8 cellular contexts compared by ENCODE assay signal in genomic region chr3:69739204-69740102, GRCh38. TPM values are rescaled to one million over a fixed set of nuclear protein-coding genes. Genes with fewer than 3 reads are reported as not detected.
DNase-seq lines count a peak whose midpoint lies in the region; TF ChIP-seq lines count a peak whose summit lies in the region.

MITF (plus strand) TSS chr3:69739464; CDS start chr3:69739598, 134 bp downstream.

- no peaks in the 10 kb centered on the region for H3K27me3 ChIP-seq in MM.1S (replicated peaks; ENCODE audit: insufficient read depth, low read length)
- H3K27me3 ChIP-seq in SJSA1 (replicated peaks): no peaks in the 10 kb centered on the region
- peaks cover 0 to 52% (median 11%) of the 10 kb centered on the region in 7 donors for H3K27me3 ChIP-seq in spleen (replicated peaks in 1 of 7)

- no peaks in the 10 kb centered on the region for H3K9me2 ChIP-seq in MM.1S (replicated peaks; ENCODE audit: insufficient read depth, low read length)

- no peak within 1 kb of the TSS for H3K27ac ChIP-seq in MM.1S (ENCODE audit: low read length)
- no peak within 1 kb of the TSS for H3K27ac ChIP-seq in SJSA1
- peak within 1 kb of the TSS; percentile 69 to 87 for H3K27ac ChIP-seq in coronary artery
- H3K27ac ChIP-seq in spleen: peak within 1 kb of the TSS in 7 of 8 donors; percentile 44 to 74 (median 55)

- CTCF ChIA-PET in HEK293T (lab: Yijun Ruan, JAX): interaction anchor here (0.8 to 1.4 kb wide), 4 partner anchors 10 to 48 kb away, joined by 3 to 4 read pairs (median 4); no protein-coding TSS in a partner anchor

- H4K20me1 ChIP-seq in MM.1S (ENCODE audit: insufficient read depth, low read length): no peaks in the 10 kb centered on the region

- 0 out of 2 replicates have a peak, but pooled peaks cover 5% of the 10 kb centered on the region for H3K4me1 ChIP-seq in MM.1S (ENCODE audit: low read length)
- peaks cover 15% of the 10 kb centered on the region for H3K4me1 ChIP-seq in SJSA1 (replicated peaks)
- peaks cover 0 to 32% (median 21%) of the 10 kb centered on the region in 6 donors for H3K4me1 ChIP-seq in spleen

- H3F3A ChIP-seq in MM.1S (ENCODE audit: insufficient read depth, low read length): no peaks in the 10 kb centered on the region

- intact Hi-C loops in spleen (cut with DNase I; ENCODE audit: low total_unique reads): no loop called here

- POLR2A ChIA-PET in HEK293T (lab: Yijun Ruan, JAX): interaction anchor here (0.7 to 1.4 kb wide), 12 partner anchors 11 to 164 kb away, joined by 3 read pairs; no protein-coding TSS in a partner anchor

- H3K9ac ChIP-seq in MM.1S (ENCODE audit: low read length): peak within 1 kb of the TSS; percentile 48

- peaks cover 23% of the 10 kb centered on the region for H3K79me2 ChIP-seq in MM.1S (ENCODE audit: low read length)

- H3K4me3 ChIP-seq in MM.1S (ENCODE audit: low read length) (peak within 1 kb of the TSS; percentile 81), SJSA1 (peak within 1 kb of the TSS; percentile 74), coronary artery (peak within 1 kb of the TSS; percentile 98), spleen (peak within 1 kb of the TSS; percentile 56 to 81 (median 66))

- no peak for TF ChIP-seq POLR2A in spleen (IDR thresholded peaks at IDR 0.05)

- H2AFZ ChIP-seq in MM.1S (ENCODE audit: low read length): peak within 1 kb of the TSS; percentile 88

- no peak for TF ChIP-seq CTCF in MM.1S (IDR thresholded peaks at IDR 0.05; ENCODE audit: low read length)
- TF ChIP-seq CTCF in coronary artery (IDR thresholded peaks at IDR 0.05): no peak
- TF ChIP-seq CTCF in spleen (IDR thresholded peaks at IDR 0.05 in 8 of 11, conservative IDR thresholded peaks at IDR 0.05 in 3 of 11): no peak

- WGBS in spleen, 5 donors: 1% methylated on average over 26 to 81 of the region's 81 CpGs

- H3K9me3 ChIP-seq in MM.1S (replicated peaks; ENCODE audit: insufficient read depth, low read length): no peaks in the 10 kb centered on the region
- H3K9me3 ChIP-seq in SJSA1 (replicated peaks): no peaks in the 10 kb centered on the region
- no peaks in the 10 kb centered on the region for H3K9me3 ChIP-seq in spleen

- peak within 1 kb of the TSS; percentile 88 for H3K4me2 ChIP-seq in MM.1S (ENCODE audit: low read depth, low read length)

- peak; percentile 3 for DNase-seq in NCI-H2107 (lab: John Stamatoyannopoulos, UW)
- no peak for DNase-seq in NCI-H2107 treated with DMSO at 0.1 percent for 48 hours (lab: John Stamatoyannopoulos, UW; ENCODE audit: unreplicated experiment)
- DNase-seq in HEK293T (ENCODE audit: extremely low spot score): peak; percentile 93
- peak; percentile 93 for DNase-seq in MM.1S
- peak; percentile 81 to 88 for DNase-seq in SJSA1 (ENCODE audit: low read depth in 1 of 2, low spot score in 2 of 2)
- peak; percentile 91 for DNase-seq in coronary artery (ENCODE audit: low spot score)
- DNase-seq in kidney glomerular epithelial cell (lab: John Stamatoyannopoulos, UW): peak; percentile 87
- DNase-seq in spleen: peak; percentile 91

- no peaks in the 10 kb centered on the region for H3K36me3 ChIP-seq in MM.1S (replicated peaks; ENCODE audit: insufficient read depth, low read length)
- H3K36me3 ChIP-seq in SJSA1: 0 out of 2 replicates have a peak, but pooled peaks cover 2% of the 10 kb centered on the region
- no peaks in the 10 kb centered on the region for H3K36me3 ChIP-seq in spleen

TF ChIP-seq in HEK293T, 16 proteins besides CTCF, POLR2A, EP300 and RAD21:
- TF ChIP-seq ZNF384 (IDR thresholded peaks at IDR 0.05) (no peak), PKNOX1 (IDR thresholded peaks at IDR 0.05) (0 out of 2 replicates have a peak, but pooled peaks have one; percentile 16), L3MBTL2 (conservative IDR thresholded peaks at IDR 0.05) (peak; percentile 64), FOXM1 (IDR thresholded peaks at IDR 0.05; ENCODE audit: borderline replicate concordance) (no peak), SUZ12 (IDR thresholded peaks at IDR 0.05) (peak; percentile 75)

RNA-seq across cellular contexts. Expression of gene MITF, which starts in this region (rescaled TPM):
- total RNA-seq in SJSA1 (2014; rRNA removed; shearing (Covaris generic)): 9.8 and 16.5 TPM in 2 replicates
- total RNA-seq in spleen: 10 to 100 TPM in 3 of 7 donors, 1 to 10 TPM in 4; 4.2 to 11.9 (median 7.3) TPM
- polyA plus RNA-seq in spleen: 1 to 10 TPM in 2 of 3 donors, under 1 TPM in 1; 0.83 to 2.3 (median 1.2) TPM

Comparison
In these comparisons a context has a peak if more than half of its experiments do, and no peak if none do; other contexts are left out.
1. H3K27ac ChIP-seq: peak in coronary artery (2 of 2) and spleen (7 of 8); none in MM.1S (single experiment) and SJSA1 (single experiment).
2. Peak in every context shown above with its lines, with median percentiles within 50 percentile points of each other: H3K4me3 ChIP-seq.